23 cellular contexts compared by ENCODE assay signal in genomic region chr15:47337106-47337505, GRCh38.
"Had no signal": no experiment of that assay in that cellular context is flagged by ENCODE, and none has a peak within 500 bp of the region (broad histone marks: within the 10 kb centered on the region; RNA-seq: fewer than 3 reads in every experiment).

No MANE protein-coding gene starts in this region.

- H3K27ac ChIP-seq: colonic mucosa, coronary artery, dorsolateral prefrontal cortex, epithelial cell of prostate, esophagus muscularis mucosa, esophagus squamous epithelium, foreskin keratinocyte, gastrocnemius medialis, gastroesophageal sphincter, heart left ventricle, heart right ventricle had no signal

- H3K4me1 ChIP-seq: colonic mucosa, esophagus squamous epithelium, foreskin keratinocyte had no signal

- H3K4me3 ChIP-seq: colonic mucosa, coronary artery, dorsolateral prefrontal cortex, esophagus muscularis mucosa, esophagus squamous epithelium, gastrocnemius medialis, gastroesophageal sphincter, heart left ventricle, heart right ventricle had no signal

- H3K27me3 ChIP-seq: colonic mucosa, dorsolateral prefrontal cortex, esophagus muscularis mucosa, esophagus squamous epithelium, foreskin keratinocyte, gastrocnemius medialis, gastroesophageal sphincter, heart left ventricle, heart right ventricle had no signal

- DNase-seq: colonic mucosa; cortex of kidney; dermis blood vessel endothelial cell; dorsolateral prefrontal cortex; effector CD4-positive, alpha-beta T cell; effector CD8-positive, alpha-beta T cell; effector memory CD4-positive, alpha-beta T cell; effector memory CD8-positive, alpha-beta T cell; endodermal cell; erythroblast; esophagus squamous epithelium; foreskin fibroblast; foreskin keratinocyte; foreskin melanocyte; gastrocnemius medialis; glutamatergic neuron; head of caudate nucleus; heart left ventricle; heart right ventricle had no signal

- H3K36me3 ChIP-seq: colonic mucosa, esophagus muscularis mucosa, esophagus squamous epithelium, gastrocnemius medialis, gastroesophageal sphincter, heart left ventricle, heart right ventricle had no signal

- H3K9me3 ChIP-seq: colonic mucosa, esophagus squamous epithelium, gastrocnemius medialis, gastroesophageal sphincter had no signal
